30 cellular contexts compared by ENCODE assay signal in the genomic region with DNA sequence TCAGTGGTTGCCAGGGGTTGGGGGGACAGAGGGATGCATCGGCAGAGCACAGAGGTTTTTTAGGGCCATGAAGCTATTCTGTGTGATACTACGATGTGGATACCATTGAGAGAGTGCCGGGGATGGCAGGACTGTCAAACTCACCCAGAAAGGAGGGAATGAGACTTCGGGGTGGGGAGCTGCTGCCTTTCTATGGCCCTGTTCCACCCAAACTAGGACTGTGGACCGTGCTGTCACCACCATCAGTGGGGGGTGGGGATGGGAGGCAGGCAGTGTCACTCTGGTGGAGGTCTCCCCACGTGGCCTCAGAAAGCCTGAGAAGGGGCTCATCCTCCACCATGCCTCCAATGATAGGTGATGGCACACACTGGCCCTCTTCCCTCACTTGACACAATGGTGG.
"Had no signal": no experiment of that assay in that cellular context is flagged by ENCODE, and none has a peak within 500 bp of the region (broad histone marks: within the 10 kb centered on the region; RNA-seq: fewer than 3 reads in every experiment).

No MANE protein-coding gene starts in this region.

- H3K9me3 Mint-ChIP-seq: activated CD4-positive, alpha-beta T cell treated with anti-CD3 and anti-CD28 coated beads, Interleukin-2, amount 10 ng/mL, durations not matched to agents 24 days and 14 days; activated naive CD4-positive, alpha-beta T cell treated with anti-CD3 and anti-CD28 coated beads for 36 hours; activated naive CD4-positive, alpha-beta T cell treated with anti-CD3 and anti-CD28 coated beads, Interleukin-2, amount 50 U/mL, for 72 hours; activated T-helper 2 cell treated with anti-CD3 and anti-CD28 coated beads, Interferon-gamma antibody, Interleukin-2, Interleukin-4, amounts not matched to agents 10 μg/mL and 5 μg/mL and 100 μg/mL, durations not matched to agents 14 hours and 24 hours and 36 hours; IgD-negative memory B cell had no signal

- H3K27ac ChIP-seq: adrenal gland, body of pancreas, WERI-Rb-1 had no signal

- H3K36me3 Mint-ChIP-seq: activated CD8-positive, alpha-beta memory T cell treated with anti-CD3 and anti-CD28 coated beads, Interleukin-2, amount 10 ng/mL, durations not matched to agents 7 days and 5 days; activated naive CD4-positive, alpha-beta T cell treated with anti-CD3 and anti-CD28 coated beads, Interleukin-2, amount 50 U/mL, for 72 hours; IgD-negative memory B cell had no signal

- H3K4me1 ChIP-seq: adrenal gland, body of pancreas had no signal

- H3K36me3 ChIP-seq: adrenal gland, WERI-Rb-1 had no signal

- H3K4me3 Mint-ChIP-seq: activated CD4-positive, alpha-beta T cell treated with anti-CD3 and anti-CD28 coated beads, Interleukin-2, amount 10 ng/mL, durations not matched to agents 24 days and 14 days; activated CD8-positive, alpha-beta memory T cell treated with anti-CD3 and anti-CD28 coated beads, Interleukin-2, amount 10 ng/mL, durations not matched to agents 7 days and 5 days; activated naive CD4-positive, alpha-beta T cell treated with anti-CD3 and anti-CD28 coated beads for 36 hours; IgD-negative memory B cell had no signal

- H3K9me3 ChIP-seq: adrenal gland, body of pancreas had no signal

- DNase-seq: activated CD4-positive, alpha-beta T cell treated with anti-CD3 and anti-CD28 coated beads for 1 hour; activated CD4-positive, alpha-beta T cell treated with anti-CD3 and anti-CD28 coated beads, Interleukin-2, amount 10 ng/mL, durations not matched to agents 24 days and 14 days; activated CD4-positive, alpha-beta T cell treated with anti-CD3 and anti-CD28 coated beads, Interleukin-2, amount 50 U/mL, for 4 hours; activated CD4-positive, CD25-positive, alpha-beta regulatory T cell; activated CD8-positive, alpha-beta memory T cell treated with anti-CD3 and anti-CD28 coated beads, Interleukin-2, amount 10 ng/mL, durations not matched to agents 7 days and 5 days; activated gamma-delta T cell; activated naive CD4-positive, alpha-beta T cell treated with anti-CD3 and anti-CD28 coated beads for 36 hours; activated T-cell treated with anti-CD3 and anti-CD28 coated beads, Interleukin-2, amount 50 U/mL, for 1 hour; body of pancreas; caudate nucleus; Karpas-422; KBM-7; NCI-H1105; NCI-H1417 treated with DMSO at 0.1 percent for 48 hours; NCI-H1930; NCI-H2081 treated with DMSO at 0.1 percent for 48 hours; NCI-H2171; NCI-H510A; NCI-H526; NCI-H748 treated with DMSO at 0.1 percent for 48 hours; Right ventricle myocardium superior; SW 1271; T-helper 1 cell; T-helper 2 cell; T-helper 9 cell; WERI-Rb-1 had no signal

- H3K4me1 Mint-ChIP-seq: activated CD8-positive, alpha-beta memory T cell treated with anti-CD3 and anti-CD28 coated beads, Interleukin-2, amount 10 ng/mL, durations not matched to agents 7 days and 5 days; IgD-negative memory B cell had no signal

- H3K27ac Mint-ChIP-seq: activated CD4-positive, alpha-beta T cell treated with anti-CD3 and anti-CD28 coated beads, Interleukin-2, amount 10 ng/mL, durations not matched to agents 24 days and 14 days; activated CD8-positive, alpha-beta memory T cell treated with anti-CD3 and anti-CD28 coated beads, Interleukin-2, amount 10 ng/mL, durations not matched to agents 7 days and 5 days; activated naive CD4-positive, alpha-beta T cell treated with anti-CD3 and anti-CD28 coated beads for 36 hours; activated naive CD4-positive, alpha-beta T cell treated with anti-CD3 and anti-CD28 coated beads, Interleukin-2, amount 50 U/mL, for 72 hours; activated T-helper 2 cell treated with anti-CD3 and anti-CD28 coated beads, Interferon-gamma antibody, Interleukin-2, Interleukin-4, amounts not matched to agents 10 μg/mL and 5 μg/mL and 100 μg/mL, durations not matched to agents 14 hours and 24 hours and 36 hours; IgD-negative memory B cell had no signal

- H3K27me3 Mint-ChIP-seq: activated CD4-positive, alpha-beta T cell treated with anti-CD3 and anti-CD28 coated beads, Interleukin-2, amount 10 ng/mL, durations not matched to agents 24 days and 14 days had no signal

- H3K4me3 ChIP-seq: adrenal gland, body of pancreas had no signal

- ATAC-seq: activated CD8-positive, alpha-beta memory T cell treated with anti-CD3 and anti-CD28 coated beads, Interleukin-2, amount 10 ng/mL, durations not matched to agents 7 days and 5 days; activated naive CD4-positive, alpha-beta T cell treated with anti-CD3 and anti-CD28 coated beads, Interleukin-2, amount 50 U/mL, for 72 hours; body of pancreas had no signal

- H3K27me3 ChIP-seq: adrenal gland, body of pancreas had no signal
